Comparison of ENCODE assay signal across 19 cellular contexts in the genomic region with DNA sequence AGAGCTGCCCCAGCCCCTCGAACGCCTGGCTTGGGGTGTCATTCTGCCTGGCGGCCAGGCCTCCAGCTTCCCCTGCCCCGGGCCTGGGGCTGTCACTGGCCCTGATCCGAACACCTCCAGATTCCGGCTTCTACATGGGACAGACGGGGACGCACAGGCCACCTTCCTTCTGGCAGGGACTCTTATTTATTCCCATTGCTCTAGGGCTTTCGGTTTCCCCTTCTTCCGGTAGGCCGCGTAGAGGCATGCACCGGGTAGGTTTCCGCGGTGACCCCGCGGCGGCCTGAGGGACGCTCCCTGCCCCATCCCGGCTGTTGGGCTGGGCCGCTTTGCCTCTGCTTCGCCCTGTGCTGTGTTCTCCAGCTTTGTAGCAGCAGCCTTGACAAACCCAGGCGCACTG. TPM values are rescaled to one million over a fixed set of nuclear protein-coding genes. Genes with fewer than 3 reads are reported as not detected.
"Had no signal": no experiment of that assay in that cellular context is flagged by ENCODE, and none has a peak within 500 bp of the region (broad histone marks: within the 10 kb centered on the region; RNA-seq: fewer than 3 reads in every experiment).

No MANE protein-coding gene starts in this region.

- H3K4me3 ChIP-seq: adrenal gland, psoas muscle, tibial nerve, vagina had no signal

- H3K4me1 ChIP-seq: psoas muscle had no signal

- H3K4me3 Mint-ChIP-seq: activated CD4-positive, alpha-beta memory T cell treated with anti-CD3 and anti-CD28 coated beads for 36 hours; activated CD8-positive, alpha-beta memory T cell treated with anti-CD3 and anti-CD28 coated beads, Interleukin-2, amount 10 ng/mL, durations not matched to agents 7 days and 5 days; activated naive CD4-positive, alpha-beta T cell treated with anti-CD3 and anti-CD28 coated beads, Interleukin-2, amount 50 U/mL, for 24 hours; nephron had no signal

- H3K27ac Mint-ChIP-seq: activated CD4-positive, alpha-beta memory T cell treated with anti-CD3 and anti-CD28 coated beads for 36 hours; activated CD8-positive, alpha-beta memory T cell treated with anti-CD3 and anti-CD28 coated beads, Interleukin-2, amount 10 ng/mL, durations not matched to agents 7 days and 5 days; activated naive CD4-positive, alpha-beta T cell treated with anti-CD3 and anti-CD28 coated beads, Interleukin-2, amount 50 U/mL, for 24 hours; nephron had no signal

- H3K27me3 ChIP-seq: adrenal gland, tibial nerve, vagina had no signal

- H3K9me3 ChIP-seq: adrenal gland, heart left ventricle, psoas muscle, tibial nerve, vagina had no signal

- H3K9me3 Mint-ChIP-seq: activated CD4-positive, alpha-beta memory T cell treated with anti-CD3 and anti-CD28 coated beads for 36 hours; activated naive CD4-positive, alpha-beta T cell treated with anti-CD3 and anti-CD28 coated beads, Interleukin-2, amount 50 U/mL, for 24 hours; nephron had no signal

- H3K27ac ChIP-seq: adrenal gland, coronary artery, epithelial cell of prostate, heart left ventricle, psoas muscle, tibial nerve, vagina had no signal

- H3K4me1 Mint-ChIP-seq: activated CD8-positive, alpha-beta memory T cell treated with anti-CD3 and anti-CD28 coated beads, Interleukin-2, amount 10 ng/mL, durations not matched to agents 7 days and 5 days had no signal

- H3K27me3 Mint-ChIP-seq: activated CD4-positive, alpha-beta memory T cell treated with anti-CD3 and anti-CD28 coated beads for 36 hours; activated naive CD4-positive, alpha-beta T cell treated with anti-CD3 and anti-CD28 coated beads, Interleukin-2, amount 50 U/mL, for 24 hours had no signal

- DNase-seq: activated CD4-positive, alpha-beta memory T cell treated with anti-CD3 and anti-CD28 coated beads for 36 hours; activated CD4-positive, alpha-beta T cell treated with anti-CD3 and anti-CD28 coated beads for 1 hour; activated CD8-positive, alpha-beta memory T cell treated with anti-CD3 and anti-CD28 coated beads, Interleukin-2, amount 10 ng/mL, durations not matched to agents 7 days and 5 days; activated T-cell treated with anti-CD3 and anti-CD28 coated beads, Interleukin-2, amount 50 U/mL, for 1 hour; adrenal gland; effector CD4-positive, alpha-beta T cell; foreskin melanocyte; small intestine; stimulated activated CD4-positive, alpha-beta T cell treated with anti-CD3 and anti-CD28 coated beads, Interleukin-4, amount 100 ng/mL, for 4 hours; stimulated activated CD8-positive, alpha-beta memory T cell treated with anti-CD3 and anti-CD28 coated beads, Interleukin-4, amount 100 ng/mL, for 48 hours; stimulated activated naive CD4-positive, alpha-beta T cell treated with Interleukin-2 at 50 U/mL for 16 hours had no signal

- ATAC-seq: activated CD8-positive, alpha-beta memory T cell treated with anti-CD3 and anti-CD28 coated beads, Interleukin-2, amount 10 ng/mL, durations not matched to agents 7 days and 5 days had no signal

RNA-seq across cellular contexts. Expression of a gene that starts 28.2 kb away (rescaled TPM):
- total RNA-seq: activated CD4-positive, alpha-beta memory T cell treated with anti-CD3 and anti-CD28 coated beads for 36 hours; activated CD8-positive, alpha-beta memory T cell treated with anti-CD3 and anti-CD28 coated beads, Interleukin-2, amount 10 ng/mL, durations not matched to agents 7 days and 5 days had no signal
